In genomic region chr15:35545825-35546580, GRCh38 we compare ENCODE assay signal across 1 cellular context.
A peak's percentile ranks its signal among the peaks of the same experiment; 100 is the strongest.
TF ChIP-seq lines count a peak whose summit lies in the region.

Gene DPH6 (minus strand): TSS chr15:35546165. CDS start chr15:35546141, 24 bp downstream.

TF ChIP-seq in A549, 52 proteins besides CTCF, POLR2A, EP300 and RAD21 (continued from another document):
- TF ChIP-seq FOSL2 (IDR thresholded peaks at IDR 0.05) (no peak), FOSL2 (CRISPR knock-in tag; IDR thresholded peaks at IDR 0.05) (peak; percentile 66), ZNF302 (CRISPR knock-in tag; IDR thresholded peaks at IDR 0.05) (no peak), KDM5A (IDR thresholded peaks at IDR 0.05) (no peak)
TF ChIP-seq in A549: peak in this region for 7.
